In genomic region chr9:89815061-89815902, GRCh38 we compare ENCODE assay signal across 8 cellular contexts.
A peak's percentile ranks its signal among the peaks of the same experiment; 100 is the strongest.
DNase-seq lines count a peak whose midpoint lies in the region; ATAC-seq and TF ChIP-seq lines count a peak whose summit lies in the region.

No MANE protein-coding gene starts in this region.

- H3K9me3 Mint-ChIP-seq in memory B cell (no peaks in the 10 kb centered on the region), GM23338 (no peaks in the 10 kb centered on the region)

- H3K36me3 Mint-ChIP-seq in memory B cell (peaks cover 2% of the 10 kb centered on the region), GM23338 (ENCODE audit: low read depth) (no peaks in the 10 kb centered on the region)

- no peak overlapping the region for H3K4me3 ChIP-seq in GM23338

- no peaks in the 10 kb centered on the region for H3K4me1 ChIP-seq in GM23338 (ENCODE audit: insufficient read depth)

- no peak for TF ChIP-seq CTCF in GM23338 (conservative IDR thresholded peaks at IDR 0.05; ENCODE audit: low read depth in 2 of 2)

- peaks cover 4% of the 10 kb centered on the region; the same call in 1 of the 2 replicates for H3K9me2 ChIP-seq in GM23338 (ENCODE audit: insufficient read depth)

- H4K20me1 ChIP-seq in GM23338 (replicated peaks; ENCODE audit: insufficient read depth), result no peaks in the 10 kb centered on the region

- ATAC-seq in GM18870 (IDR thresholded peaks at IDR 0.05; ENCODE audit: unreplicated experiment) (peak; percentile 35), GM21529 (IDR thresholded peaks at IDR 0.05; ENCODE audit: unreplicated experiment) (peak; percentile 55), HG03175 (IDR thresholded peaks at IDR 0.05; ENCODE audit: unreplicated experiment) (peak; percentile 35), memory B cell (ENCODE audit: low read depth) (peak; percentile 16), GM23338 (no peak)

- H3K4me1 Mint-ChIP-seq in memory B cell, result peaks cover 37% of the 10 kb centered on the region
- H3K4me1 Mint-ChIP-seq in GM23338, result peaks cover 4% of the 10 kb centered on the region

- H3K36me3 ChIP-seq in GM23338 (ENCODE audit: insufficient read depth), result no peaks in the 10 kb centered on the region

- H3K27me3 Mint-ChIP-seq in memory B cell (peaks cover 6% of the 10 kb centered on the region), GM23338 (ENCODE audit: insufficient read depth, low read depth, poor library complexity) (no peaks in the 10 kb centered on the region)

- H3K27ac ChIP-seq in GM23338 (ENCODE audit: low read depth), result no peak overlapping the region

- no peaks in the 10 kb centered on the region for H3F3A ChIP-seq in GM23338 (replicated peaks; ENCODE audit: low read depth)

- H3K79me2 ChIP-seq in GM23338 (replicated peaks; ENCODE audit: insufficient read depth), result no peaks in the 10 kb centered on the region

- DNase-seq in memory B cell (ENCODE audit: low spot score in 2 of 2), result no peak
- no peak for DNase-seq in GDM1 (lab: John Stamatoyannopoulos, UW)
- no peak for DNase-seq in GM23338 (ENCODE audit: low spot score)
- no peak for DNase-seq in foreskin melanocyte
- DNase-seq in C1 segment of cervical spinal cord (lab: John Stamatoyannopoulos, UW), result no peak

- no peak overlapping the region for H2AFZ ChIP-seq in GM23338

- H3K4me3 Mint-ChIP-seq in memory B cell (no peak overlapping the region), GM23338 (no peak overlapping the region)

- H3K27ac Mint-ChIP-seq in memory B cell (peak overlapping the region; percentile 90), GM23338 (no peak overlapping the region)

- no peaks in the 10 kb centered on the region for H3K27me3 ChIP-seq in GM23338 (ENCODE audit: insufficient read depth)

- H3K4me2 ChIP-seq in GM23338, result no peak overlapping the region

TF ChIP-seq in GM23338, 12 proteins besides CTCF, POLR2A, EP300 and RAD21:
- TF ChIP-seq REST (IDR thresholded peaks at IDR 0.05; ENCODE audit: unreplicated experiment) (no peak), STAT1 (IDR thresholded peaks at IDR 0.05; ENCODE audit: unreplicated experiment) (no peak), ZNF462 (CRISPR knock-in tag; IDR thresholded peaks at IDR 0.05) (no peak), EZH2phosphoT487 (IDR thresholded peaks at IDR 0.05; ENCODE audit: unreplicated experiment) (no peak), POLR2AphosphoS5 (IDR thresholded peaks at IDR 0.05; ENCODE audit: low read depth) (no peak), ETS1 (IDR thresholded peaks at IDR 0.05) (no peak), ZNF331 (CRISPR knock-in tag; IDR thresholded peaks at IDR 0.05; ENCODE audit: low read depth) (no peak), ZNF114 (CRISPR knock-in tag; IDR thresholded peaks at IDR 0.05) (no peak), NANOG (IDR thresholded peaks at IDR 0.05; ENCODE audit: borderline replicate concordance) (no peak), EZH2 (IDR thresholded peaks at IDR 0.05; ENCODE audit: low read depth, unreplicated experiment) (no peak), CREB1 (CRISPR knock-in tag; IDR thresholded peaks at IDR 0.05; ENCODE audit: low read depth) (no peak), JUNB (IDR thresholded peaks at IDR 0.05; ENCODE audit: unreplicated experiment) (no peak)
